12 cellular contexts compared by ENCODE assay signal in the genomic region with DNA sequence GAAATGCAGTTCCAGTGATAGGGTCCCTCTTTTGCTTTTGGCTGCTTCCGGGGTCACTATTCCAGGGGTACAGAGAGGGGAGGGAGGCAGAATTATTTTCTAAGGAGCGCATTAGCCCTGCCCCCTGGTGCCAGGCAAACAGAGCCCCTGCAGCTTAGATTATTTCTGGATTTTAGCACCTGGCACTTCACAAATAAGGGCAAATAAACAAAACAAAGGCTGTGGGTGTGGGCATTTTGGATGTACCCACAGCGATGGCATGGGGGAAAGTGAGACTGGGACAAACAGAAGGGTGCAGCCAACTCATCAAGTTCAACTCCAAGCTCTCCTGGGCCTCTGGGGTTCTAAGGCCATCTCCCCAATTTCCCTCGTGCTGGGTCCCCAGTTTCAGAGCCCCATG.
DNase-seq lines count a peak whose midpoint lies in the region; ATAC-seq and TF ChIP-seq lines count a peak whose summit lies in the region.
"Had no signal": no experiment of that assay in that cellular context is flagged by ENCODE, and none has a peak within 500 bp of the region (broad histone marks: within the 10 kb centered on the region; RNA-seq: fewer than 3 reads in every experiment).

No MANE protein-coding gene starts in this region.

- intact Hi-C loops in head of caudate nucleus (cut with DNase I), result no loop called here

- TF ChIP-seq POLR2A in NB4 (IDR thresholded peaks at IDR 0.05; ENCODE audit: extremely low read depth, insufficient read length), result no peak

- H3K4me3 ChIP-seq in NB4 (ENCODE audit: low read depth, low read length), result peak overlapping the region; percentile 48
- no peak overlapping the region for H3K4me3 ChIP-seq in retinal pigment epithelial cell (ENCODE audit: low read length)
- H3K4me3 ChIP-seq: SJCRH30 had no signal

- no peaks in the 10 kb centered on the region for H3K27me3 Mint-ChIP-seq in T-helper 1 cell treated with Interleukin-12 subunit alpha and Interleukin-12 subunit beta and Interleukin-4 antibody, amounts not matched to agents 30 μg/mL and 1 μg/mL, for 36 hours (ENCODE audit: low read depth)

- peaks cover 39% of the 10 kb centered on the region for H3K36me3 Mint-ChIP-seq in T-helper 1 cell treated with Interleukin-12 subunit alpha and Interleukin-12 subunit beta and Interleukin-4 antibody, amounts not matched to agents 30 μg/mL and 1 μg/mL, for 36 hours (ENCODE audit: low read depth)

- no peak for TF ChIP-seq CTCF in NB4 (IDR thresholded peaks at IDR 0.05; ENCODE audit: low read depth, low read length)
- TF ChIP-seq CTCF in retinal pigment epithelial cell (conservative IDR thresholded peaks at IDR 0.05; ENCODE audit: low read depth, low read length), result peak; percentile 11

- no peak for ATAC-seq in GM21526 (IDR thresholded peaks at IDR 0.05; ENCODE audit: low FRiP score, unreplicated experiment)
- ATAC-seq in GM18868 (IDR thresholded peaks at IDR 0.05; ENCODE audit: unreplicated experiment), result no peak

- H3K4me1 Mint-ChIP-seq in T-helper 1 cell treated with Interleukin-12 subunit alpha and Interleukin-12 subunit beta and Interleukin-4 antibody, amounts not matched to agents 30 μg/mL and 1 μg/mL, for 36 hours (ENCODE audit: low read depth), result peaks cover 93% of the 10 kb centered on the region

- H3K4me3 Mint-ChIP-seq in T-helper 1 cell treated with Interleukin-12 subunit alpha and Interleukin-12 subunit beta and Interleukin-4 antibody, amounts not matched to agents 30 μg/mL and 1 μg/mL, for 36 hours, result peak overlapping the region; percentile 83

- H3K27ac Mint-ChIP-seq in T-helper 1 cell treated with Interleukin-12 subunit alpha and Interleukin-12 subunit beta and Interleukin-4 antibody, amounts not matched to agents 30 μg/mL and 1 μg/mL, for 36 hours, result peak overlapping the region; percentile 98

- H3K9me3 Mint-ChIP-seq in T-helper 1 cell treated with Interleukin-12 subunit alpha and Interleukin-12 subunit beta and Interleukin-4 antibody, amounts not matched to agents 30 μg/mL and 1 μg/mL, for 36 hours, result no peaks in the 10 kb centered on the region

- DNase-seq in T-helper 1 cell (no peak), NB4 (ENCODE audit: low read depth) (no peak), cerebellar cortex (ENCODE audit: low spot score) (peak; percentile 60), retinal pigment epithelial cell (ENCODE audit: low read depth) (no peak), head of caudate nucleus (no peak)
- DNase-seq: KBM-7, NCI-H226, upper lobe of right lung had no signal
